9 cellular contexts compared by ENCODE assay signal in genomic region chr11:73393479-73394415, GRCh38. TPM values are rescaled to one million over a fixed set of nuclear protein-coding genes. Genes with fewer than 3 reads are reported as not detected.
DNase-seq lines count a peak whose midpoint lies in the region; ATAC-seq, FAIRE-seq and TF ChIP-seq lines count a peak whose summit lies in the region.
"Had no signal": no experiment of that assay in that cellular context is flagged by ENCODE, and none has a peak within 500 bp of the region (broad histone marks: within the 10 kb centered on the region; RNA-seq: fewer than 3 reads in every experiment).

No MANE protein-coding gene starts in this region.

- TF ChIP-seq CTCF in AG09319 (IDR thresholded peaks at IDR 0.05; ENCODE audit: low read depth, low read length) (peak; percentile 82), choroid plexus epithelial cell (conservative IDR thresholded peaks at IDR 0.05; ENCODE audit: low read depth, low read length) (peak; percentile 91), HepG2 (CRISPR knock-in tag; IDR thresholded peaks at IDR 0.05) (peak; percentile 90)

- H3K79me2 ChIP-seq in HepG2 (ENCODE audit: insufficient read depth, low read length), result no peaks in the 10 kb centered on the region

- intact Hi-C loops in HepG2 (cut with micrococcal nuclease; ENCODE audit: unreplicated experiment), result loop anchor here (1.0 kb wide), 1 partner anchor 86 kb away; no protein-coding TSS in a partner anchor

- TF ChIP-seq EP300 in HepG2 (IDR thresholded peaks at IDR 0.05; ENCODE audit: low read depth in 2 of 2, low read length in 2 of 2), result no peak
- TF ChIP-seq EP300 in HepG2 (CRISPR knock-in tag; IDR thresholded peaks at IDR 0.05; ENCODE audit: borderline replicate concordance), result no peak

- no peak overlapping the region for H3K27ac ChIP-seq in HepG2 (ENCODE audit: extremely low read length, insufficient read depth, low read length)

- no peak overlapping the region for H2AFZ ChIP-seq in HepG2 (ENCODE audit: low read length)

- BruUV-seq in HepG2 (replicated peaks; lab: Mats Ljungman, UMichigan), result no TSS peak

- ATAC-seq in HepG2, result peak; percentile 79

- no peaks in the 10 kb centered on the region for H4K20me1 ChIP-seq in HepG2 (ENCODE audit: insufficient read depth, low read length)

- POLR2A ChIA-PET in HepG2 (lab: Yijun Ruan, JAX), result interaction anchor here (1.0 to 1.1 kb wide), 3 partner anchors 33 to 86 kb away, joined by 3 read pairs; no protein-coding TSS in a partner anchor

- H3K36me3 ChIP-seq in HepG2 (replicated peaks in 1 of 2; ENCODE audit: control insufficient read depth in 1 of 2, insufficient read depth in 2 of 2, low read length in 2 of 2), result peaks cover 9 to 15% of the 10 kb centered on the region in 2 experiments

- DNase-seq in AG09319 (ENCODE audit: extremely low read depth, low read depth) (no peak), GM19238 (ENCODE audit: insufficient read length, low spot score) (peak; percentile 77), NCI-H226 (peak; percentile 63), choroid plexus epithelial cell (ENCODE audit: low read depth) (peak; percentile 90), HepG2 (ENCODE audit: low spot score) (peak; percentile 65), mesenteric fat pad (ENCODE audit: low spot score) (no peak)
- peak; percentile 27 to 41 for DNase-seq in activated CD4-positive, alpha-beta T cell treated with anti-CD3 and anti-CD28 coated beads for 24 hours (ENCODE audit: low read depth in 2 of 2)
- DNase-seq in stimulated activated CD4-positive, alpha-beta T cell treated with anti-CD3 and anti-CD28 coated beads, TNF-alpha, amount 100 ng/mL, for 1 hour (ENCODE audit: low read depth in 3 of 3, low spot score in 1 of 3), result peak; percentile 28 to 48 (median 44)

- no peaks in the 10 kb centered on the region for H3K4me1 ChIP-seq in HepG2 (ENCODE audit: insufficient read depth, low read length)
- H3K4me1 ChIP-seq: HAP-1 had no signal

- no peak for TF ChIP-seq POLR2A in HepG2 (IDR thresholded peaks at IDR 0.05; ENCODE audit: insufficient read depth in 1 of 2, low read depth in 2 of 2, low read length in 2 of 2)

- no peak overlapping the region for H3K9ac ChIP-seq in HepG2 (ENCODE audit: insufficient read depth, low read depth, low read length)

- no peaks in the 10 kb centered on the region for H3K9me3 ChIP-seq in HepG2 (ENCODE audit: low read length)
- H3K9me3 ChIP-seq: HAP-1 had no signal

- H3K27me3 ChIP-seq in HepG2 (ENCODE audit: control insufficient read depth in 1 of 2, insufficient read depth in 2 of 2, low read length in 2 of 2), result no peaks in the 10 kb centered on the region

- H3K4me3 ChIP-seq in choroid plexus epithelial cell (ENCODE audit: low read depth, low read length), result no peak overlapping the region
- H3K4me3 ChIP-seq in HepG2 (replicated peaks in 1 of 3; ENCODE audit: insufficient read depth in 1 of 3, low read depth in 2 of 3, low read length in 3 of 3), result no peak overlapping the region
- H3K4me3 ChIP-seq: HAP-1 had no signal

- H3K4me2 ChIP-seq in HepG2 (ENCODE audit: low read depth, low read length), result no peak overlapping the region

- CTCF ChIA-PET in HepG2 (lab: Yijun Ruan, JAX; ENCODE audit: low intra/inter-chr PET ratio, low total read pairs), result interaction anchor here (1.4 to 2.0 kb wide), 4 partner anchors 18 to 98 kb away, joined by 6 to 16 read pairs (median 10); partner anchors contain the start of gene RELT

- FAIRE-seq in HepG2 (lab: Jason Lieb, UNC), result peak; percentile 80

- WGBS in HepG2 (ENCODE audit: low lambda C conversion rate), result 100% methylated on average over 3 of the region's 16 CpGs

- in situ Hi-C loops in HepG2 (cut with HindIII; ENCODE audit: extremely low pct_ligation_motif_present, low pct_unique_long_range_greater_than_20kb), result loop anchor here (5.0 kb wide), 2 partner anchors 41 to 101 kb away; no protein-coding TSS in a partner anchor

- TF ChIP-seq RAD21 in HepG2 (CRISPR knock-in tag; IDR thresholded peaks at IDR 0.05), result peak; percentile 78

TF ChIP-seq in HepG2, 621 proteins besides CTCF, POLR2A, EP300 and RAD21 (continues in another document):
- 0 out of 4 replicates have a peak, but pooled peaks of 1 of the 2 experiments have one; percentile 30 for TF ChIP-seq HMGXB4 (CRISPR knock-in tag; IDR thresholded peaks at IDR 0.05; ENCODE audit: borderline replicate concordance in 1 of 2, low read depth in 1 of 2)

RNA-seq across cellular contexts. Expression of gene RELT, which starts 17.5 kb away (rescaled TPM):
- total RNA-seq in HepG2 (2016; rRNA removed; fragmentation: Illumina TruSeq; extraction: Trizol), result 1.6 and 4.7 TPM in 2 replicates
- 2.8 and 3.4 TPM in 2 replicates for total RNA-seq in HepG2 (2016; cell fraction: cytosol; rRNA removed; fragmentation: Illumina TruSeq; extraction: Trizol; ENCODE audit: low read depth)
- 1.8 and 4.7 TPM in 2 replicates for total RNA-seq in HepG2 (2016; cell fraction: insoluble cytoplasmic fraction; rRNA removed; fragmentation: Illumina TruSeq; extraction: Trizol)
- 4.0 and 4.2 TPM in 2 replicates for total RNA-seq in HepG2 (2016; cell fraction: membrane; rRNA removed; fragmentation: Illumina TruSeq; extraction: Trizol)
- total RNA-seq in HepG2 (2016; cell fraction: nucleus; rRNA removed; fragmentation: Illumina TruSeq; extraction: Trizol), result 5.4 TPM in 2 replicates
- 2.5 and 3.5 TPM in 2 replicates for polyA plus RNA-seq in HepG2 (2011; rRNA removed)
- 2.1 and 3.1 TPM in 2 replicates for polyA plus RNA-seq in HepG2 (2011; cell fraction: cytosol; rRNA removed)
- 12.5 and 18.1 TPM in 2 replicates for polyA plus RNA-seq in HepG2 (2011; cell fraction: nucleus; rRNA removed)
- polyA plus RNA-seq in HepG2 (2012), result 1.0 and 2.7 TPM in 2 replicates
- polyA plus RNA-seq in HepG2 (2016; cell fraction: cytosol; fragmentation: Illumina TruSeq; extraction: Trizol; ENCODE audit: low read depth), result 0.36 and 0.55 TPM in 2 replicates
- 1.4 TPM in 2 replicates for polyA plus RNA-seq in HepG2 (2016; cell fraction: insoluble cytoplasmic fraction; fragmentation: Illumina TruSeq; extraction: Trizol; ENCODE audit: low read depth)
- polyA plus RNA-seq in HepG2 (2016; cell fraction: membrane; fragmentation: Illumina TruSeq; extraction: Trizol; ENCODE audit: low read depth), result 0.68 and 0.80 TPM in 2 replicates
- polyA plus RNA-seq in HepG2 (2016; cell fraction: nucleus; fragmentation: Illumina TruSeq; extraction: Trizol; ENCODE audit: insufficient read depth, low read depth), result 14.8 and 15.4 TPM in 2 replicates
- polyA minus RNA-seq in HepG2 (2011; rRNA and poly(A)+ RNA removed; ENCODE audit: low replicate concordance), result 7.0 and 19.1 TPM in 2 replicates
- polyA minus RNA-seq in HepG2 (2011; cell fraction: cytosol; rRNA and poly(A)+ RNA removed), result 1.7 and 2.0 TPM in 2 replicates
- polyA minus RNA-seq in HepG2 (2011; cell fraction: nucleus; rRNA and poly(A)+ RNA removed), result 5.2 and 7.6 TPM in 2 replicates
- 15.8 TPM for total RNA-seq in mesenteric fat pad

Comparison
In these comparisons a context has a peak if more than half of its experiments do, and no peak if none do; other contexts are left out.
1. DNase-seq: peak in GM19238 (single experiment), NCI-H226 (single experiment), activated CD4-positive, alpha-beta T cell treated with anti-CD3 and anti-CD28 coated beads for 24 hours (2 of 2), choroid plexus epithelial cell (single experiment), HepG2 (single experiment) and stimulated activated CD4-positive, alpha-beta T cell treated with anti-CD3 and anti-CD28 coated beads, TNF-alpha, amount 100 ng/mL, for 1 hour (3 of 3); none in AG09319 (single experiment) and mesenteric fat pad (single experiment).
2. Peak in every context shown above with its lines, with median percentiles within 50 percentile points of each other: CTCF ChIP-seq.